8 cellular contexts compared by ENCODE assay signal in genomic region chr9:613771-614347, GRCh38.
DNase-seq lines count a peak whose midpoint lies in the region; TF ChIP-seq lines count a peak whose summit lies in the region.

No MANE protein-coding gene starts in this region.

- H3K4me3 ChIP-seq in Loucy (ENCODE audit: low read length, poor library complexity, severe bottlenecking) (peak overlapping the region; percentile 63), kidney epithelial cell (ENCODE audit: low read depth, low read length) (no peak overlapping the region)

- no peak overlapping the region for H3K18ac ChIP-seq in H9 (ENCODE audit: insufficient read length, low read depth, low read length)

- H3K4me1 ChIP-seq in H9 (ENCODE audit: insufficient read depth, low read length) = no peaks in the 10 kb centered on the region
- peaks cover 45% of the 10 kb centered on the region for H3K4me1 ChIP-seq in Loucy (ENCODE audit: insufficient read depth, low read length, poor library complexity, severe bottlenecking)

- H4K5ac ChIP-seq in H9 (ENCODE audit: insufficient read length, low read depth, low read length) = no peak overlapping the region

- H3K4me1 Mint-ChIP-seq in H9 = peaks cover 13 to 14% of the 10 kb centered on the region in 2 experiments

- DNase-seq in NCI-H2171 treated with DMSO at 0.1 percent for 48 hours (lab: John Stamatoyannopoulos, UW) (peak; percentile 71), NCI-H2171 (lab: John Stamatoyannopoulos, UW) (no peak), H9 (peak; percentile 83), SW480 (ENCODE audit: low spot score) (peak; percentile 78), cerebellum (ENCODE audit: low spot score) (peak; percentile 78), kidney epithelial cell (ENCODE audit: low read depth) (peak; percentile 55)
- peak; percentile 19 for DNase-seq in stimulated activated CD4-positive, alpha-beta T cell treated with anti-CD3 and anti-CD28 coated beads, Interleukin-1b, Interleukin-23, amount 100 ng/mL, for 48 hours

- no peak overlapping the region for H2BK120ac ChIP-seq in H9 (ENCODE audit: low read depth, low read length, poor library complexity, severe bottlenecking)

- H3K36me3 ChIP-seq in Loucy (ENCODE audit: insufficient read depth, low read length) (no peaks in the 10 kb centered on the region), kidney epithelial cell (ENCODE audit: control insufficient read depth, insufficient read depth, low read length) (no peaks in the 10 kb centered on the region)

- no peak overlapping the region for H2AFZ ChIP-seq in H9 (ENCODE audit: low read length)
- H2AFZ ChIP-seq in Loucy (ENCODE audit: low read length) = peak overlapping the region; percentile 88

- H3K4me2 ChIP-seq in H9 (ENCODE audit: insufficient read depth, insufficient read length, low read length) = no peak overlapping the region
- peak overlapping the region; percentile 79 for H3K4me2 ChIP-seq in Loucy (ENCODE audit: low read depth, low read length, poor library complexity, severe bottlenecking)

- H3K36me3 Mint-ChIP-seq in H9 (ENCODE audit: insufficient read depth in 1 of 3, low read depth in 3 of 3) = no peaks in the 10 kb centered on the region; a peak in 1 of 7 replicates

- no peak overlapping the region for H4K91ac ChIP-seq in H9 (ENCODE audit: insufficient read length, low read depth, low read length)

- H3K79me2 ChIP-seq in H9 (ENCODE audit: insufficient read depth, low read length) (no peaks in the 10 kb centered on the region), Loucy (ENCODE audit: insufficient read depth, low read length) (no peaks in the 10 kb centered on the region)

- no peak overlapping the region for H3K23ac ChIP-seq in H9 (ENCODE audit: insufficient read length, low read depth, low read length)

- no peaks in the 10 kb centered on the region for H3K27me3 Mint-ChIP-seq in H9 (ENCODE audit: low read depth)

- H3K27me3 ChIP-seq in H9 (ENCODE audit: insufficient read depth, low read length) = no peaks in the 10 kb centered on the region
- H3K27me3 ChIP-seq in Loucy (ENCODE audit: insufficient read depth, low read length, poor library complexity, severe bottlenecking) = no peaks in the 10 kb centered on the region
- H3K27me3 ChIP-seq in kidney epithelial cell (ENCODE audit: control insufficient read depth, insufficient read depth, low read length) = no peaks in the 10 kb centered on the region

- H2BK15ac ChIP-seq in H9 (ENCODE audit: low read depth, low read length) = no peak overlapping the region

- H3K23me2 ChIP-seq in H9 (ENCODE audit: insufficient read length, low read depth, low read length, poor library complexity, severe bottlenecking) = no peaks in the 10 kb centered on the region

- no peaks in the 10 kb centered on the region for H3K9me2 ChIP-seq in Loucy (replicated peaks; ENCODE audit: low read depth, low read length)

- peak overlapping the region in 1 of 3 experiments; percentile 12; a peak in 1 of 7 replicates for H3K27ac Mint-ChIP-seq in H9

- no peak overlapping the region for H3K27ac ChIP-seq in H9 (ENCODE audit: insufficient read length, low read depth, low read length)

- TF ChIP-seq CTCF in H9 (conservative IDR thresholded peaks at IDR 0.05) (peak; percentile 87), Loucy (conservative IDR thresholded peaks at IDR 0.05; ENCODE audit: low read length) (peak; percentile 100), kidney epithelial cell (IDR thresholded peaks at IDR 0.05; ENCODE audit: insufficient read depth, low read length, poor library complexity, severe bottlenecking) (peak; percentile 87)

- H2BK12ac ChIP-seq in H9 (ENCODE audit: insufficient read length, low read depth, low read length) = no peak overlapping the region

- no peak overlapping the region for H4K8ac ChIP-seq in H9 (replicated peaks; ENCODE audit: insufficient read length, low read depth, low read length)

- no peak overlapping the region for H2BK20ac ChIP-seq in H9 (ENCODE audit: low read depth, low read length, poor library complexity, severe bottlenecking)

- WGBS in H9 (ENCODE audit: extremely low coverage, insufficient read length, low lambda C conversion rate) = no CpG with 5 or more reads among the region's 7 CpGs

- H3K9me3 Mint-ChIP-seq in H9 = no peaks in the 10 kb centered on the region

- H3T11ph ChIP-seq in H9 (ENCODE audit: low read length) = no peak overlapping the region

- H4K20me1 ChIP-seq in H9 (ENCODE audit: control insufficient read depth, insufficient read depth, insufficient read length) = no peaks in the 10 kb centered on the region
- H4K20me1 ChIP-seq in Loucy (ENCODE audit: insufficient read depth, low read length, poor library complexity, severe bottlenecking) = no peaks in the 10 kb centered on the region

- no peak overlapping the region for H3K4ac ChIP-seq in H9 (ENCODE audit: low read depth, low read length)

- H3K14ac ChIP-seq in H9 (ENCODE audit: insufficient read depth, low read length) = no peak overlapping the region

- H2BK5ac ChIP-seq in H9 (ENCODE audit: insufficient read length, low read length) = no peak overlapping the region

- H3F3A ChIP-seq in Loucy (ENCODE audit: low read depth) = no peaks in the 10 kb centered on the region

- H3K9ac ChIP-seq in H9 (ENCODE audit: extremely low read depth, insufficient read length, low read length) = no peak overlapping the region
- peak overlapping the region; percentile 73 for H3K9ac ChIP-seq in Loucy (ENCODE audit: low read depth, low read length, poor library complexity, severe bottlenecking)

- no peaks in the 10 kb centered on the region for H3K79me1 ChIP-seq in H9 (ENCODE audit: insufficient read depth, low read depth, low read length, poor library complexity, severe bottlenecking)

- H2AK5ac ChIP-seq in H9 (ENCODE audit: insufficient read length, low read length) = no peak overlapping the region

- H3K56ac ChIP-seq in H9 (ENCODE audit: insufficient read length, low read depth, low read length) = no peak overlapping the region

- no peak overlapping the region for H3K4me3 Mint-ChIP-seq in H9

- H3K9me3 ChIP-seq in H9 (ENCODE audit: control insufficient read depth, low read depth, low read length) (no peaks in the 10 kb centered on the region), Loucy (ENCODE audit: insufficient read depth, low read depth, low read length) (no peaks in the 10 kb centered on the region)
